In the genomic region with DNA sequence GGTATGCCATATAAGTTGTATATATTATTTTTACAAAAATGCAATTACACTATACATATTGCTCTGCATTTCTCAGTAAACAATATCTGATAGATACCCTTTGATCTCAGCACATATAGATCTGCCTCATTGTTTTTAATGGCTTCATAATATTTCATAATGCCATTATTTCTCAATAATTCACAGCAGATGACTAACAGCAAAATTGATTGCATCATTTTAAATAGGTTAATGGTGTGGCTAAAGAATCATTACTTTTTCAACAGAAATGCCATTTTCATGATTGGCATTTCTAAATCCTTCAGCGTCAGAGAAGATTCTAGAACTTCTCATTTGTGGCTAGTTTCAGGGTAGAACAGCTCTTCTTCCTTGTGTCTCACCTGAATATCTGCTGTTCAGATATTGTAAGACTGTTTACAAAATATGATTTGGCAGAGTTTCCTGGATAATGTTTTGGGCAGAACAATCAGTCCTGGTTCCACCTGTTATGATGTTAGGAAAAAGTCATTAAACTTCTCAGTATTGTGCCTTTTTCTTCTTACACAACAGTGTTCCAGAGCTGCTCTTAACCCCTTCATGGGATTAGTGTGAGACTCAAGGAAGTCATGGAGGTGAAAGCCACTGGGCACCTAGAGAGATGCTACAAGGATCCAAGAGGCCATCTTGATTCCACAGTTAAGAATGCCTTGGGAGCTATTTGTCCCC, we compare ENCODE assay signal across 22 cellular contexts.
DNase-seq lines count a peak whose midpoint lies in the region; ATAC-seq, FAIRE-seq and TF ChIP-seq lines count a peak whose summit lies in the region.
"Had no signal": no experiment of that assay in that cellular context is flagged by ENCODE, and none has a peak within 500 bp of the region (broad histone marks: within the 10 kb centered on the region; RNA-seq: fewer than 3 reads in every experiment).

No MANE protein-coding gene starts in this region.

- H3K79me2 ChIP-seq in HepG2 (ENCODE audit: insufficient read depth, low read length) = no peaks in the 10 kb centered on the region

- no peak for TF ChIP-seq RAD21 in HepG2 (CRISPR knock-in tag; IDR thresholded peaks at IDR 0.05)

- H3K27me3 ChIP-seq in HepG2 (ENCODE audit: control insufficient read depth in 1 of 2, insufficient read depth in 2 of 2, low read length in 2 of 2) (no peaks in the 10 kb centered on the region), right lobe of liver (no peaks in the 10 kb centered on the region), adipocyte (replicated peaks; ENCODE audit: control insufficient read depth, insufficient read depth, low read length) (no peaks in the 10 kb centered on the region), SJCRH30 (no peaks in the 10 kb centered on the region)

- H4K20me1 ChIP-seq in HepG2 (ENCODE audit: insufficient read depth, low read length) = no peaks in the 10 kb centered on the region

- TF ChIP-seq POLR2A in HepG2 (IDR thresholded peaks at IDR 0.05; ENCODE audit: insufficient read depth in 1 of 2, low read depth in 2 of 2, low read length in 2 of 2) (no peak), right lobe of liver (IDR thresholded peaks at IDR 0.05) (no peak)

- no TSS peak for BruUV-seq in HepG2 (replicated peaks; lab: Mats Ljungman, UMichigan)

- in situ Hi-C loops in HepG2 (cut with HindIII; ENCODE audit: extremely low pct_ligation_motif_present, low pct_unique_long_range_greater_than_20kb) = no loop called here

- H3K9me3 ChIP-seq in HepG2 (ENCODE audit: low read length) = no peaks in the 10 kb centered on the region
- H3K9me3 ChIP-seq in right lobe of liver = no peaks in the 10 kb centered on the region
- no peaks in the 10 kb centered on the region for H3K9me3 ChIP-seq in adipocyte (ENCODE audit: control insufficient read depth, low read length)
- no peaks in the 10 kb centered on the region; the same call in 1 of the 2 replicates for H3K9me3 ChIP-seq in SJCRH30 (replicated peaks)
- H3K9me3 ChIP-seq: SK-N-SH had no signal

- FAIRE-seq in HepG2 (lab: Jason Lieb, UNC) = no peak
- FAIRE-seq: GM12892 had no signal

- DNase-seq in HepG2 (ENCODE audit: low spot score) (no peak), right lobe of liver (no peak), adipocyte (ENCODE audit: low read depth) (peak; percentile 36), fibroblast of pulmonary artery (ENCODE audit: low read depth) (peak; percentile 32), NCI-H82 treated with DMSO at 0.1 percent for 48 hours (lab: John Stamatoyannopoulos, UW; ENCODE audit: unreplicated experiment) (no peak), putamen (ENCODE audit: low spot score) (no peak), SJCRH30 (no peak)
- DNase-seq: C1 segment of cervical spinal cord; DMS 273 treated with DMSO at 0.1 percent for 48 hours; GOT3; Karpas-422; MM.1S; NCI-H1930; NCI-H2171; NCI-H446; NCI-H69; NK-92 treated with Interleukin-12 subunit alpha and Interleukin-12 subunit beta, amount 100 ng/mL, for 24 hours; SK-N-SH had no signal

- H3K4me2 ChIP-seq in HepG2 (ENCODE audit: low read depth, low read length) = no peak overlapping the region
- H3K4me2 ChIP-seq: SK-N-SH had no signal

- H3K4me3 ChIP-seq in HepG2 (replicated peaks in 1 of 3; ENCODE audit: insufficient read depth in 1 of 3, low read depth in 2 of 3, low read length in 3 of 3) (no peak overlapping the region), right lobe of liver (no peak overlapping the region), adipocyte (ENCODE audit: low read length) (no peak overlapping the region), fibroblast of pulmonary artery (replicated peaks; ENCODE audit: low read depth, low read length) (no peak overlapping the region), SJCRH30 (no peak overlapping the region)

- ATAC-seq in HepG2 (no peak), right lobe of liver (no peak), GM18870 (IDR thresholded peaks at IDR 0.05; ENCODE audit: unreplicated experiment) (no peak)
- ATAC-seq: Panc1, Right ventricle myocardium inferior had no signal

- intact Hi-C loops in HepG2 (cut with micrococcal nuclease; ENCODE audit: unreplicated experiment) = no loop called here
- intact Hi-C loops in right lobe of liver (cut with DNase I) = no loop called here

- 67% methylated on average over 1 of the region's 1 CpG for WGBS in HepG2 (ENCODE audit: low lambda C conversion rate)
- WGBS in right lobe of liver (ENCODE audit: insufficient coverage, low coverage, low lambda C conversion rate, missing lambda C conversion rate) = 79% methylated on average over 1 of the region's 1 CpG

- H3K9ac ChIP-seq in HepG2 (ENCODE audit: insufficient read depth, low read depth, low read length) (no peak overlapping the region), adipocyte (ENCODE audit: low read length) (no peak overlapping the region)
- H3K9ac ChIP-seq: SK-N-SH had no signal

- no peaks in the 10 kb centered on the region for H3K36me3 ChIP-seq in HepG2 (replicated peaks in 1 of 2; ENCODE audit: control insufficient read depth in 1 of 2, insufficient read depth in 2 of 2, low read length in 2 of 2)
- H3K36me3 ChIP-seq in right lobe of liver = no peaks in the 10 kb centered on the region
- H3K36me3 ChIP-seq in adipocyte (ENCODE audit: control insufficient read depth, insufficient read depth, low read length, severe bottlenecking) = no peaks in the 10 kb centered on the region
- H3K36me3 ChIP-seq in SJCRH30 = no peaks in the 10 kb centered on the region

- H3K4me1 ChIP-seq in HepG2 (ENCODE audit: insufficient read depth, low read length) (peaks cover 21% of the 10 kb centered on the region), right lobe of liver (no peaks in the 10 kb centered on the region), adipocyte (ENCODE audit: control insufficient read depth, insufficient read depth, low read length) (peaks cover 42% of the 10 kb centered on the region), SJCRH30 (peaks cover 9% of the 10 kb centered on the region)

- TF ChIP-seq EP300 in HepG2 (IDR thresholded peaks at IDR 0.05; ENCODE audit: low read depth in 2 of 2, low read length in 2 of 2) (no peak), HepG2 (CRISPR knock-in tag; IDR thresholded peaks at IDR 0.05; ENCODE audit: borderline replicate concordance) (no peak)

- TF ChIP-seq CTCF in HepG2 (CRISPR knock-in tag; IDR thresholded peaks at IDR 0.05) (no peak), right lobe of liver (IDR thresholded peaks at IDR 0.05) (no peak), fibroblast of pulmonary artery (IDR thresholded peaks at IDR 0.05; ENCODE audit: low read length, missing control alignments) (no peak)

- CTCF ChIA-PET in HepG2 (lab: Yijun Ruan, JAX; ENCODE audit: low intra/inter-chr PET ratio, low total read pairs) = no interaction called here

- no peak overlapping the region for H2AFZ ChIP-seq in HepG2 (ENCODE audit: low read length)

- H3K27ac ChIP-seq in HepG2 (ENCODE audit: extremely low read length, insufficient read depth, low read length) (no peak overlapping the region), right lobe of liver (no peak overlapping the region), SJCRH30 (no peak overlapping the region)

- POLR2A ChIA-PET in HepG2 (lab: Yijun Ruan, JAX) = no interaction called here

TF ChIP-seq in HepG2, 621 proteins besides CTCF, POLR2A, EP300 and RAD21:
- TF ChIP-seq, protein P1, sequence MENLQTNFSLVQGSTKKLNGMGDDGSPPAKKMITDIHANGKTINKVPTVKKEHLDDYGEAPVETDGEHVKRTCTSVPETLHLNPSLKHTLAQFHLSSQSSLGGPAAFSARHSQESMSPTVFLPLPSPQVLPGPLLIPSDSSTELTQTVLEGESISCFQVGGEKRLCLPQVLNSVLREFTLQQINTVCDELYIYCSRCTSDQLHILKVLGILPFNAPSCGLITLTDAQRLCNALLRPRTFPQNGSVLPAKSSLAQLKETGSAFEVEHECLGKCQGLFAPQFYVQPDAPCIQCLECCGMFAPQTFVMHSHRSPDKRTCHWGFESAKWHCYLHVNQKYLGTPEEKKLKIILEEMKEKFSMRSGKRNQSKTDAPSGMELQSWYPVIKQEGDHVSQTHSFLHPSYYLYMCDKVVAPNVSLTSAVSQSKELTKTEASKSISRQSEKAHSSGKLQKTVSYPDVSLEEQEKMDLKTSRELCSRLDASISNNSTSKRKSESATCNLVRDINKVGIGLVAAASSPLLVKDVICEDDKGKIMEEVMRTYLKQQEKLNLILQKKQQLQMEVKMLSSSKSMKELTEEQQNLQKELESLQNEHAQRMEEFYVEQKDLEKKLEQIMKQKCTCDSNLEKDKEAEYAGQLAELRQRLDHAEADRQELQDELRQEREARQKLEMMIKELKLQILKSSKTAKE (CRISPR knock-in tag; IDR thresholded peaks at IDR 0.05; ENCODE audit: borderline replicate concordance) = no peak
- TF ChIP-seq NFRKB (IDR thresholded peaks at IDR 0.05) (no peak), ATF7 (IDR thresholded peaks at IDR 0.05) (peak; percentile 68; the same call in 1 of the 2 replicates), ATF7 (CRISPR knock-in tag; IDR thresholded peaks at IDR 0.05) (no peak), SAP130 (CRISPR knock-in tag; IDR thresholded peaks at IDR 0.05; ENCODE audit: low read depth) (no peak), CEBPB (IDR thresholded peaks at IDR 0.05; ENCODE audit: borderline replicate concordance, low read depth, low read length) (peak; percentile 72)
- TF ChIP-seq, protein P2, sequence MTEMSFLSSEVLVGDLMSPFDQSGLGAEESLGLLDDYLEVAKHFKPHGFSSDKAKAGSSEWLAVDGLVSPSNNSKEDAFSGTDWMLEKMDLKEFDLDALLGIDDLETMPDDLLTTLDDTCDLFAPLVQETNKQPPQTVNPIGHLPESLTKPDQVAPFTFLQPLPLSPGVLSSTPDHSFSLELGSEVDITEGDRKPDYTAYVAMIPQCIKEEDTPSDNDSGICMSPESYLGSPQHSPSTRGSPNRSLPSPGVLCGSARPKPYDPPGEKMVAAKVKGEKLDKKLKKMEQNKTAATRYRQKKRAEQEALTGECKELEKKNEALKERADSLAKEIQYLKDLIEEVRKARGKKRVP (CRISPR knock-in tag; IDR thresholded peaks at IDR 0.05) = peak in 1 of 2 experiments; percentile 44; a peak in 1 of 4 replicates
TF ChIP-seq in HepG2: peak in this region for 3.

Comparison
In these comparisons a context has a peak if more than half of its experiments do, and no peak if none do; other contexts are left out.
1. DNase-seq: peak in adipocyte (single experiment) and fibroblast of pulmonary artery (single experiment); none in HepG2 (single experiment), right lobe of liver (0 of 3), NCI-H82 treated with DMSO at 0.1 percent for 48 hours (single experiment), putamen (single experiment) and SJCRH30 (0 of 2).